Comparison of ENCODE assay signal across 1 cellular context in the genomic region with DNA sequence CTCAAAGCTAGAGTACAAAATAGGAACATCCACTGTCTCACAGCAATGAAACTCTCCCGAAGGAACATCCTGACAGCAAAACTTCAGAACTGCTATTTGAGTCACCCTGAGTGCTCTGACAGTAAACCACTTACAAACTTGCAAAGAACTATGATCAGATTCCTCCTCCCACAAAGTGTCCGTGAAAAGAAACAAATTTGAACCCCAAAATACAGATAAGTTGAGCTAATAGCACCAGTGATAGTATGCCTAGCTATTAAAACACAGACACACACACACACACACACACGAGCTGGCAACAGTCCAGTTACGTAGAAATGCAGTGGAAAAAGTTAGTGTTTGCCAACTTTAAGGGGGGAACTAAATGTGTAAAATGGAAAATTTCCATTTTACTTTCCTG.
TF ChIP-seq lines count a peak whose summit lies in the region.

No MANE protein-coding gene starts in this region.

TF ChIP-seq in IMR-90, 13 proteins besides CTCF, POLR2A, EP300 and RAD21:
- TF ChIP-seq CHD1 (IDR thresholded peaks at IDR 0.05; ENCODE audit: low read depth, low read length) = no peak
- no peak for TF ChIP-seq FOS (IDR thresholded peaks at IDR 0.05; ENCODE audit: low read depth, low read length)
- TF ChIP-seq ELK1 (IDR thresholded peaks at IDR 0.05; ENCODE audit: borderline replicate concordance, low read depth, low read length) = no peak
- no peak for TF ChIP-seq MXI1 (IDR thresholded peaks at IDR 0.05; ENCODE audit: borderline replicate concordance, low read depth, low read length)
- TF ChIP-seq CEBPB (IDR thresholded peaks at IDR 0.05; ENCODE audit: low read depth, low read length) = no peak
- no peak for TF ChIP-seq SMC3 (IDR thresholded peaks at IDR 0.05; ENCODE audit: low read depth, low read length)
- no peak for TF ChIP-seq NFE2L2 (IDR thresholded peaks at IDR 0.05; ENCODE audit: low read depth, low read length)
- TF ChIP-seq, protein P1, sequence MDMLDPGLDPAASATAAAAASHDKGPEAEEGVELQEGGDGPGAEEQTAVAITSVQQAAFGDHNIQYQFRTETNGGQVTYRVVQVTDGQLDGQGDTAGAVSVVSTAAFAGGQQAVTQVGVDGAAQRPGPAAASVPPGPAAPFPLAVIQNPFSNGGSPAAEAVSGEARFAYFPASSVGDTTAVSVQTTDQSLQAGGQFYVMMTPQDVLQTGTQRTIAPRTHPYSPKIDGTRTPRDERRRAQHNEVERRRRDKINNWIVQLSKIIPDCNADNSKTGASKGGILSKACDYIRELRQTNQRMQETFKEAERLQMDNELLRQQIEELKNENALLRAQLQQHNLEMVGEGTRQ (IDR thresholded peaks at IDR 0.05; ENCODE audit: low read depth, low read length) = no peak
- no peak for TF ChIP-seq RCOR1 (IDR thresholded peaks at IDR 0.05; ENCODE audit: insufficient replicate concordance, low read length)
- TF ChIP-seq RFX5 (IDR thresholded peaks at IDR 0.05; ENCODE audit: low read depth, low read length) = no peak
